24 cellular contexts compared by ENCODE assay signal in genomic region chr11:113057038-113057437, GRCh38.
"Had no signal": no experiment of that assay in that cellular context is flagged by ENCODE, and none has a peak within 500 bp of the region (broad histone marks: within the 10 kb centered on the region; RNA-seq: fewer than 3 reads in every experiment).

No MANE protein-coding gene starts in this region.

- H3K9me3 ChIP-seq: heart right ventricle, neutrophil, psoas muscle, sigmoid colon, spleen, suprapubic skin, thoracic aorta, tibial artery, vagina had no signal

- H3K27me3 ChIP-seq: heart right ventricle, hepatocyte, neural progenitor cell, neutrophil, sigmoid colon, spleen, suprapubic skin, tibial artery, vagina had no signal

- ATAC-seq: left lobe of liver; natural killer cell; psoas muscle; stimulated activated effector memory CD8-positive, alpha-beta T cell treated with anti-CD3 and anti-CD28 coated beads, Interleukin-12 subunit alpha, Interleukin-12 subunit beta, amount 100 ng/mL, for 72 hours had no signal

- DNase-seq: heart right ventricle; islet precursor cell; mesendoderm; naive B cell; natural killer cell; nephron progenitor cell; occipital lobe; psoas muscle; sigmoid colon; small intestine; spleen; stimulated activated CD4-positive, alpha-beta T cell treated with anti-CD3 and anti-CD28 coated beads, Interleukin-4, amount 100 ng/mL, for 24 hours; stimulated activated naive CD4-positive, alpha-beta T cell; tibial artery had no signal

- H3K4me3 ChIP-seq: heart right ventricle, hepatocyte, lung, neural progenitor cell, psoas muscle, sigmoid colon, spleen, suprapubic skin, thoracic aorta, tibial artery, vagina had no signal

- H3K36me3 ChIP-seq: heart right ventricle, neural progenitor cell, neutrophil, sigmoid colon, spleen, suprapubic skin, thoracic aorta, tibial artery, vagina had no signal

- H3K4me1 ChIP-seq: neural progenitor cell, parathyroid adenoma, psoas muscle, sigmoid colon, spleen, suprapubic skin, tibial artery, vagina had no signal

- FAIRE-seq: small intestine had no signal

- H3K27ac ChIP-seq: hepatocyte, neural progenitor cell, neutrophil, parathyroid adenoma, psoas muscle, sigmoid colon, spleen, suprapubic skin, thoracic aorta, tibial artery, vagina had no signal
